Comparison of ENCODE assay signal across 1 cellular context in genomic region chr5:56615750-56616149, GRCh38.
TF ChIP-seq lines count a peak whose summit lies in the region.

No MANE protein-coding gene starts in this region.

TF ChIP-seq in IMR-90, 13 proteins besides CTCF, POLR2A, EP300 and RAD21:
- TF ChIP-seq RFX5 (IDR thresholded peaks at IDR 0.05; ENCODE audit: low read depth, low read length) (no peak), CEBPB (IDR thresholded peaks at IDR 0.05; ENCODE audit: low read depth, low read length) (no peak), FOS (IDR thresholded peaks at IDR 0.05; ENCODE audit: low read depth, low read length) (no peak), NFE2L2 (IDR thresholded peaks at IDR 0.05; ENCODE audit: low read depth, low read length) (no peak), MXI1 (IDR thresholded peaks at IDR 0.05; ENCODE audit: borderline replicate concordance, low read depth, low read length) (no peak), MAZ (IDR thresholded peaks at IDR 0.05; ENCODE audit: borderline replicate concordance, low read depth, low read length) (no peak), SMC3 (IDR thresholded peaks at IDR 0.05; ENCODE audit: low read depth, low read length) (no peak), MAFK (IDR thresholded peaks at IDR 0.05; ENCODE audit: low read depth, low read length) (no peak), USF2 (IDR thresholded peaks at IDR 0.05; ENCODE audit: low read depth, low read length) (no peak)
